ENCODE assay signal across 13 cellular contexts in genomic region chr9:128251701-128252100, GRCh38. TPM values are rescaled to one million over a fixed set of nuclear protein-coding genes. Genes with fewer than 3 reads are reported as not detected.
DNase-seq lines count a peak whose midpoint lies in the region; ATAC-seq and TF ChIP-seq lines count a peak whose summit lies in the region.
"Had no signal": no experiment of that assay in that cellular context is flagged by ENCODE, and none has a peak within 500 bp of the region (broad histone marks: within the 10 kb centered on the region; RNA-seq: fewer than 3 reads in every experiment).

No MANE protein-coding gene starts in this region.

- TF ChIP-seq CTCF in activated CD8-positive, alpha-beta T cell treated with anti-CD3 and anti-CD28 coated beads for 36 hours (IDR thresholded peaks at IDR 0.05): no peak
- TF ChIP-seq CTCF in fibroblast of pulmonary artery (IDR thresholded peaks at IDR 0.05; ENCODE audit: low read length, missing control alignments): no peak
- no peak for TF ChIP-seq CTCF in suprapubic skin (IDR thresholded peaks at IDR 0.05)
- TF ChIP-seq CTCF in GM10248 (IDR thresholded peaks at IDR 0.05; ENCODE audit: control extremely low read depth, extremely low read depth, low read depth, missing control alignments): no peak

- no peaks in the 10 kb centered on the region for H3K27me3 Mint-ChIP-seq in activated naive CD4-positive, alpha-beta T cell treated with anti-CD3 and anti-CD28 coated beads, Interleukin-2, amount 50 U/mL, for 24 hours
- H3K27me3 Mint-ChIP-seq in activated CD8-positive, alpha-beta T cell treated with anti-CD3 and anti-CD28 coated beads for 36 hours: peaks cover 5% of the 10 kb centered on the region

- no peak for TF ChIP-seq POLR2A in suprapubic skin (IDR thresholded peaks at IDR 0.05)

- no peak for ATAC-seq in activated CD8-positive, alpha-beta T cell treated with anti-CD3 and anti-CD28 coated beads for 36 hours
- ATAC-seq in HG02938 (IDR thresholded peaks at IDR 0.05; ENCODE audit: unreplicated experiment): no peak

- DNase-seq in activated naive CD4-positive, alpha-beta T cell treated with anti-CD3 and anti-CD28 coated beads, Interleukin-2, amount 50 U/mL, for 16 hours: no peak
- no peak for DNase-seq in activated CD8-positive, alpha-beta T cell treated with anti-CD3 and anti-CD28 coated beads for 36 hours
- peak; percentile 41 for DNase-seq in fibroblast of pulmonary artery (ENCODE audit: low read depth)
- no peak for DNase-seq in suprapubic skin (ENCODE audit: low spot score in 2 of 2)
- DNase-seq in GM10248 (ENCODE audit: extremely low spot score): no peak
- DNase-seq in NCI-H187 treated with DMSO at 0.1 percent for 48 hours (lab: John Stamatoyannopoulos, UW): no peak
- DNase-seq: activated gamma-delta T cell; AML-193; effector CD4-positive, alpha-beta T cell; NCI-H2029 had no signal

- H3K27ac ChIP-seq in suprapubic skin: no peak overlapping the region
- H3K27ac ChIP-seq: prostate gland had no signal

- peak overlapping the region; percentile 78 for H3K4me3 Mint-ChIP-seq in activated naive CD4-positive, alpha-beta T cell treated with anti-CD3 and anti-CD28 coated beads, Interleukin-2, amount 50 U/mL, for 24 hours
- H3K4me3 Mint-ChIP-seq in activated CD8-positive, alpha-beta T cell treated with anti-CD3 and anti-CD28 coated beads for 36 hours: peak overlapping the region; percentile 74

- WGBS in suprapubic skin: 72% methylated on average over 3 of the region's 3 CpGs

- no peaks in the 10 kb centered on the region for H3K27me3 ChIP-seq in suprapubic skin

- no peak overlapping the region for H3K27ac Mint-ChIP-seq in activated naive CD4-positive, alpha-beta T cell treated with anti-CD3 and anti-CD28 coated beads, Interleukin-2, amount 50 U/mL, for 24 hours
- H3K27ac Mint-ChIP-seq in activated CD8-positive, alpha-beta T cell treated with anti-CD3 and anti-CD28 coated beads for 36 hours: no peak overlapping the region

- H3K36me3 ChIP-seq in suprapubic skin: peaks cover 2% of the 10 kb centered on the region
- H3K36me3 ChIP-seq: prostate gland had no signal

- no peak overlapping the region for H3K4me3 ChIP-seq in fibroblast of pulmonary artery (replicated peaks; ENCODE audit: low read depth, low read length)
- peak overlapping the region; percentile 59 for H3K4me3 ChIP-seq in suprapubic skin

- H3K4me1 Mint-ChIP-seq in activated naive CD4-positive, alpha-beta T cell treated with anti-CD3 and anti-CD28 coated beads, Interleukin-2, amount 50 U/mL, for 24 hours: peaks cover 12% of the 10 kb centered on the region
- peaks cover 12% of the 10 kb centered on the region for H3K4me1 Mint-ChIP-seq in activated CD8-positive, alpha-beta T cell treated with anti-CD3 and anti-CD28 coated beads for 36 hours (ENCODE audit: low read depth)

- H3K9me3 ChIP-seq in suprapubic skin: no peaks in the 10 kb centered on the region
- H3K9me3 ChIP-seq: prostate gland had no signal

- peaks cover 46% of the 10 kb centered on the region for H3K4me1 ChIP-seq in suprapubic skin
- H3K4me1 ChIP-seq: prostate gland had no signal

- TF ChIP-seq EP300 in suprapubic skin (IDR thresholded peaks at IDR 0.05): no peak

- H3K36me3 Mint-ChIP-seq in activated naive CD4-positive, alpha-beta T cell treated with anti-CD3 and anti-CD28 coated beads, Interleukin-2, amount 50 U/mL, for 24 hours: no peaks in the 10 kb centered on the region
- H3K36me3 Mint-ChIP-seq in activated CD8-positive, alpha-beta T cell treated with anti-CD3 and anti-CD28 coated beads for 36 hours (ENCODE audit: low read depth): no peaks in the 10 kb centered on the region

- CTCF ChIA-PET in activated CD8-positive, alpha-beta T cell treated with anti-CD3 and anti-CD28 coated beads for 36 hours (lab: Charles Lee): interaction anchor here (1.4 to 1.6 kb wide), 2 partner anchors 11 to 134 kb away, joined by 3 to 4 read pairs; no protein-coding TSS in a partner anchor
- CTCF ChIA-PET in GM10248 (lab: Yijun Ruan, JAX): interaction anchor here (1.7 kb wide), 1 partner anchor 10 kb away, joined by 7 read pairs; no protein-coding TSS in a partner anchor

- no peaks in the 10 kb centered on the region for H3K9me3 Mint-ChIP-seq in activated naive CD4-positive, alpha-beta T cell treated with anti-CD3 and anti-CD28 coated beads, Interleukin-2, amount 50 U/mL, for 24 hours
- H3K9me3 Mint-ChIP-seq in activated CD8-positive, alpha-beta T cell treated with anti-CD3 and anti-CD28 coated beads for 36 hours: no peaks in the 10 kb centered on the region

- POLR2A ChIA-PET in activated CD8-positive, alpha-beta T cell treated with anti-CD3 and anti-CD28 coated beads for 36 hours (lab: Charles Lee): interaction anchor here (1.2 kb wide), 1 partner anchor 91 kb away, joined by 3 read pairs; no protein-coding TSS in a partner anchor
- POLR2A ChIA-PET in GM10248 (lab: Yijun Ruan, JAX): no interaction called here

- intact Hi-C loops in activated CD8-positive, alpha-beta T cell treated with anti-CD3 and anti-CD28 coated beads for 36 hours (cut with micrococcal nuclease): no loop called here

RNA-seq across cellular contexts. Expression of gene GOLGA2, which starts 24.1 kb away (rescaled TPM):
- total RNA-seq in activated CD8-positive, alpha-beta T cell treated with anti-CD3 and anti-CD28 coated beads for 36 hours: 10 to 100 TPM; 29.8 to 34.6 TPM
- 100 to 1,000 TPM in 2 of 4 donors, 10 to 100 TPM in 2; 83.5 to 131 (median 99.0) TPM for total RNA-seq in suprapubic skin

RNA-seq across cellular contexts. Expression of gene SWI5, which starts 24.4 kb away (rescaled TPM):
- 10 to 100 TPM; 12.4 to 13.3 TPM for total RNA-seq in activated CD8-positive, alpha-beta T cell treated with anti-CD3 and anti-CD28 coated beads for 36 hours
- 10 to 100 TPM; 21.1 to 35.3 (median 22.2) TPM for total RNA-seq in suprapubic skin

RNA-seq across cellular contexts. Expression of gene DNM1, which starts 48.5 kb away (rescaled TPM):
- under 1 TPM; 0.36 to 0.59 TPM for total RNA-seq in activated CD8-positive, alpha-beta T cell treated with anti-CD3 and anti-CD28 coated beads for 36 hours
- total RNA-seq in suprapubic skin: 10 to 100 TPM in 2 of 4 donors, 1 to 10 TPM in 2; 4.3 to 18.9 (median 10.1) TPM
